ENCODE assay signal across 2 cellular contexts in genomic region chr20:31918471-31919105, GRCh38.
TF ChIP-seq lines count a peak whose summit lies in the region.

No MANE protein-coding gene starts in this region.

TF ChIP-seq in IMR-90, 13 proteins besides CTCF, POLR2A, EP300 and RAD21:
- TF ChIP-seq MAZ (IDR thresholded peaks at IDR 0.05; ENCODE audit: borderline replicate concordance, low read depth, low read length): no peak
- TF ChIP-seq BHLHE40 (IDR thresholded peaks at IDR 0.05; ENCODE audit: low read depth, low read length): no peak
- TF ChIP-seq RCOR1 (IDR thresholded peaks at IDR 0.05; ENCODE audit: insufficient replicate concordance, low read length): no peak
- no peak for TF ChIP-seq NFE2L2 (IDR thresholded peaks at IDR 0.05; ENCODE audit: low read depth, low read length)
- no peak for TF ChIP-seq ELK1 (IDR thresholded peaks at IDR 0.05; ENCODE audit: borderline replicate concordance, low read depth, low read length)
- no peak for TF ChIP-seq FOS (IDR thresholded peaks at IDR 0.05; ENCODE audit: low read depth, low read length)

TF ChIP-seq in K562, 482 proteins besides CTCF, POLR2A, EP300 and RAD21:
- no peak for TF ChIP-seq POLR3G (IDR thresholded peaks at IDR 0.05; ENCODE audit: extremely low read depth, insufficient read length, insufficient replicate concordance)
- TF ChIP-seq RBBP5 (IDR thresholded peaks at IDR 0.05; ENCODE audit: borderline replicate concordance, insufficient read depth, low read length, poor library complexity, severe bottlenecking): peak; percentile 0
